ENCODE assay signal across 1 cellular context in genomic region chr5:15286659-15287058, GRCh38.
TF ChIP-seq lines count a peak whose summit lies in the region.

No MANE protein-coding gene starts in this region.

TF ChIP-seq in GM12878, 131 proteins besides CTCF, POLR2A, EP300 and RAD21 (continued from another document):
- TF ChIP-seq PBX3 (IDR thresholded peaks at IDR 0.05; ENCODE audit: insufficient replicate concordance, low read depth, low read length) (no peak), CBX3 (IDR thresholded peaks at IDR 0.05; ENCODE audit: borderline replicate concordance, low read depth) (no peak), ZNF274 (IDR thresholded peaks at IDR 0.05; ENCODE audit: insufficient read depth, insufficient read length) (no peak)
TF ChIP-seq in GM12878: peak in this region for 0.
